17 cellular contexts compared by ENCODE assay signal in genomic region chr1:113394863-113395259, GRCh38. TPM values are rescaled to one million over a fixed set of nuclear protein-coding genes. Genes with fewer than 3 reads are reported as not detected.
DNase-seq lines count a peak whose midpoint lies in the region; FAIRE-seq and TF ChIP-seq lines count a peak whose summit lies in the region.
"Had no signal": no experiment of that assay in that cellular context is flagged by ENCODE, and none has a peak within 500 bp of the region (broad histone marks: within the 10 kb centered on the region; RNA-seq: fewer than 3 reads in every experiment).

No MANE protein-coding gene starts in this region.

- H3K9ac ChIP-seq in SK-N-MC (ENCODE audit: insufficient read length): no peak overlapping the region
- H3K9ac ChIP-seq: KMS-11 had no signal

- FAIRE-seq in endometrium (lab: Jason Lieb, UNC): peak; percentile 33
- FAIRE-seq: G401.6, GM12878 had no signal

- TF ChIP-seq POLR2A in transverse colon (IDR thresholded peaks at IDR 0.05): no peak

- intact Hi-C loops in transverse colon (cut with DNase I; ENCODE audit: low total_unique reads): no loop called here

- H3K4me1 ChIP-seq in transverse colon: peaks cover 3 to 34% (median 27%) of the 10 kb centered on the region in 4 donors

- H3K27me3 ChIP-seq in transverse colon: no peaks in the 10 kb centered on the region
- H3K27me3 ChIP-seq: SJSA1 had no signal

- DNase-seq in HEK293T (ENCODE audit: extremely low spot score): no peak
- DNase-seq in SK-N-MC (ENCODE audit: low read depth, low spot score): no peak
- DNase-seq in transverse colon: no peak
- no peak for DNase-seq in Ammon's horn (ENCODE audit: low spot score)
- no peak for DNase-seq in HuH-7.5 (ENCODE audit: low spot score)
- DNase-seq in NCI-H1105 treated with DMSO at 0.1 percent for 48 hours (lab: John Stamatoyannopoulos, UW): no peak
- DNase-seq: CD8-positive, alpha-beta T cell; DND-41; GOT3; NCI-H1930; NCI-H446; NCI-H69 had no signal

- WGBS in transverse colon (ENCODE audit: low coverage in 1 of 2), 2 donors: 87 to 100% methylated on average over 1 of the region's 1 CpG

- CTCF ChIA-PET in HEK293T (lab: Yijun Ruan, JAX): no interaction called here

- no peak for TF ChIP-seq EP300 in transverse colon (IDR thresholded peaks at IDR 0.05; ENCODE audit: low read depth)

- no peaks in the 10 kb centered on the region for H3K36me3 ChIP-seq in SK-N-MC (ENCODE audit: insufficient read depth, low read length)
- no peaks in the 10 kb centered on the region for H3K36me3 ChIP-seq in transverse colon

- in situ Hi-C loops in transverse colon (cut with MboI; ENCODE audit: low pct_ligation_motif_present in 1 of 4, low pct_unique_long_range_greater_than_20kb in 1 of 4, low sequenced_read_pairs in 3 of 4): loop anchor here in 3 of 4 donors (25.0 kb wide), 1 partner anchor 258 kb away; no protein-coding TSS in a partner anchor

- POLR2A ChIA-PET in HEK293T (lab: Yijun Ruan, JAX): no interaction called here

- H3K27ac ChIP-seq in SK-N-MC: no peak overlapping the region
- H3K27ac ChIP-seq in transverse colon: peak overlapping the region in 3 of 4 donors; percentile 58 to 62 (median 58)
- H3K27ac ChIP-seq: KMS-11, SJSA1 had no signal

- no peak for TF ChIP-seq CTCF in transverse colon (IDR thresholded peaks at IDR 0.05)

- H3K9me3 ChIP-seq in SK-N-MC (ENCODE audit: low read depth, low read length): no peaks in the 10 kb centered on the region
- H3K9me3 ChIP-seq in transverse colon: no peaks in the 10 kb centered on the region
- H3K9me3 ChIP-seq: SJSA1 had no signal

- H3K4me3 ChIP-seq in SK-N-MC (peak overlapping the region; percentile 14; the same call in 1 of the 2 replicates), transverse colon (peak overlapping the region in 2 of 4 donors; percentile 7 to 96)
- H3K4me3 ChIP-seq: GM12878, SJSA1 had no signal

TF ChIP-seq in HEK293T, 16 proteins besides CTCF, POLR2A, EP300 and RAD21:
- TF ChIP-seq L3MBTL2 (conservative IDR thresholded peaks at IDR 0.05) (no peak), BHLHE40 (IDR thresholded peaks at IDR 0.05; ENCODE audit: borderline replicate concordance) (no peak), LEF1 (IDR thresholded peaks at IDR 0.05; ENCODE audit: borderline replicate concordance) (no peak), HDGF (IDR thresholded peaks at IDR 0.05; ENCODE audit: borderline replicate concordance) (no peak), ZNF384 (IDR thresholded peaks at IDR 0.05) (peak; percentile 81)
TF ChIP-seq in HEK293T: peak in this region for 1.

RNA-seq across cellular contexts. Expression of gene MAGI3, which starts 4.5 kb away (rescaled TPM):
- total RNA-seq in transverse colon: 100 to 1,000 TPM in 3 of 4 donors, 10 to 100 TPM in 1; 94.3 to 180 (median 134) TPM
